19 cellular contexts compared by ENCODE assay signal in genomic region chr7:721619-722248, GRCh38. TPM values are rescaled to one million over a fixed set of nuclear protein-coding genes. Genes with fewer than 3 reads are reported as not detected.
A peak's percentile ranks its signal among the peaks of the same experiment; 100 is the strongest.
DNase-seq lines count a peak whose midpoint lies in the region; ATAC-seq and TF ChIP-seq lines count a peak whose summit lies in the region.
"Had no signal": no experiment of that assay in that cellular context is flagged by ENCODE, and none has a peak within 500 bp of the region (broad histone marks: within the 10 kb centered on the region; RNA-seq: fewer than 3 reads in every experiment).

No MANE protein-coding gene starts in this region.

- H3K27me3 ChIP-seq in Karpas-422 (ENCODE audit: low read length), result no peaks in the 10 kb centered on the region
- H3K27me3 ChIP-seq in Panc1 (ENCODE audit: control insufficient read depth, insufficient read depth, low read length), result no peaks in the 10 kb centered on the region
- H3K27me3 ChIP-seq: MG63, Peyer's patch had no signal

- H3K9me3 ChIP-seq in Karpas-422 (ENCODE audit: low read length) (peaks cover 10% of the 10 kb centered on the region), Panc1 (ENCODE audit: control insufficient read depth, insufficient read depth, low read depth, low read length) (peaks cover 8% of the 10 kb centered on the region; the same call in 1 of the 2 replicates)
- H3K9me3 ChIP-seq: Peyer's patch, SK-N-SH had no signal

- H3K9ac ChIP-seq in Karpas-422 (ENCODE audit: low read length), result no peak overlapping the region
- H3K9ac ChIP-seq: SK-N-SH had no signal

- CTCF ChIA-PET in Panc1 (lab: Charles Lee), result no interaction called here

- H2AFZ ChIP-seq in Karpas-422 (ENCODE audit: low read length), result no peak overlapping the region

- peaks cover 62% of the 10 kb centered on the region for H3K79me2 ChIP-seq in Karpas-422 (ENCODE audit: low read length)

- no peak for ATAC-seq in Panc1

- H3K4me1 ChIP-seq in Karpas-422 (ENCODE audit: low read length) (peaks cover 13% of the 10 kb centered on the region), Panc1 (ENCODE audit: control insufficient read depth, insufficient read depth, low read length) (peaks cover 4% of the 10 kb centered on the region; the same call in 1 of the 2 replicates)

- TF ChIP-seq CTCF in Panc1 (IDR thresholded peaks at IDR 0.05) (no peak), fibroblast of pulmonary artery (IDR thresholded peaks at IDR 0.05; ENCODE audit: low read length, missing control alignments) (no peak)

- BruUV-seq in Panc1 (replicated peaks; lab: Mats Ljungman, UMichigan), result TSS peak; percentile 52

- POLR2A ChIA-PET in Panc1 (lab: Charles Lee), result no interaction called here

- peaks cover 36% of the 10 kb centered on the region for H3K36me3 ChIP-seq in Karpas-422 (ENCODE audit: insufficient read depth, low read length)
- no peaks in the 10 kb centered on the region for H3K36me3 ChIP-seq in Panc1 (ENCODE audit: control insufficient read depth, insufficient read depth, low read length)
- H3K36me3 ChIP-seq: Peyer's patch had no signal

- H3K9me2 ChIP-seq in Karpas-422 (replicated peaks; ENCODE audit: insufficient read depth, low read length), result no peaks in the 10 kb centered on the region
- H3K9me2 ChIP-seq: SK-N-SH had no signal

- DNase-seq in GF-D8 (lab: John Stamatoyannopoulos, UW), result peak; percentile 44
- DNase-seq in Karpas-422, result peak; percentile 58
- DNase-seq in Panc1 (ENCODE audit: low read depth, low spot score), result no peak
- DNase-seq in fibroblast of pulmonary artery (ENCODE audit: low read depth), result peak; percentile 42
- no peak for DNase-seq in activated T-cell treated with anti-CD3 and anti-CD28 coated beads for 4 hours
- DNase-seq in activated T-cell treated with anti-CD3 and anti-CD28 coated beads, Interleukin-2, amount 50 U/mL, for 48 hours, result no peak
- no peak for DNase-seq in activated gamma-delta T cell (lab: John Stamatoyannopoulos, UW)
- DNase-seq: CD8-positive, alpha-beta memory T cell; DMS79; H9; KG1; MG63; NCI-H1417; NCI-H1930; NCI-H2171 treated with DMSO at 0.1 percent for 48 hours; NCI-H748 treated with DMSO at 0.1 percent for 48 hours; Peyer's patch; SHP77; SK-N-SH had no signal

- H3K27ac ChIP-seq in Karpas-422 (ENCODE audit: low read length), result no peak overlapping the region
- H3K27ac ChIP-seq in Panc1 (ENCODE audit: low read length), result no peak overlapping the region
- H3K27ac ChIP-seq: Peyer's patch had no signal

- no peaks in the 10 kb centered on the region for H4K20me1 ChIP-seq in Karpas-422 (ENCODE audit: insufficient read depth, low read depth, low read length)

- no peak overlapping the region for H3K4me2 ChIP-seq in Karpas-422 (ENCODE audit: low read depth, low read length, poor library complexity, severe bottlenecking)
- H3K4me2 ChIP-seq: SK-N-SH had no signal

- in situ Hi-C loops in Panc1 (cut with HindIII; ENCODE audit: low pct_unique_long_range_greater_than_20kb, low sequenced_read_pairs), result no loop called here

- intact Hi-C loops in Panc1 (cut with micrococcal nuclease; ENCODE audit: unreplicated experiment), result no loop called here

- H3K4me3 ChIP-seq in Karpas-422 (ENCODE audit: low read length) (no peak overlapping the region), Panc1 (ENCODE audit: low read depth in 2 of 2, low read length in 2 of 2) (no peak overlapping the region), fibroblast of pulmonary artery (replicated peaks; ENCODE audit: low read depth, low read length) (no peak overlapping the region)
- H3K4me3 ChIP-seq: MG63, Peyer's patch had no signal

RNA-seq across cellular contexts. Expression of gene DNAAF5, which starts 4.8 kb away (rescaled TPM):
- total RNA-seq in Karpas-422 (2014; rRNA removed; shearing (Covaris generic); ENCODE audit: low replicate concordance), result 21.0 and 22.6 TPM in 2 replicates
- 79.5 TPM for total RNA-seq in Panc1 (2021; ENCODE audit: unreplicated experiment)
- polyA plus RNA-seq in Panc1 (2012; ENCODE audit: insufficient read length), result 107 TPM

RNA-seq across cellular contexts. Expression of gene PRKAR1B, which starts 5.3 kb away (rescaled TPM):
- 9.6 and 20.0 TPM in 2 replicates for total RNA-seq in Karpas-422 (2014; rRNA removed; shearing (Covaris generic); ENCODE audit: low replicate concordance)
- total RNA-seq in Panc1 (2021; ENCODE audit: unreplicated experiment), result 62.0 TPM
- 96.6 TPM for polyA plus RNA-seq in Panc1 (2012; ENCODE audit: insufficient read length)

Comparison
In these comparisons a context has a peak if more than half of its experiments do, and no peak if none do; other contexts are left out.
1. DNase-seq: peak in GF-D8 (single experiment), Karpas-422 (single experiment) and fibroblast of pulmonary artery (single experiment); none in Panc1 (single experiment), activated T-cell treated with anti-CD3 and anti-CD28 coated beads for 4 hours (single experiment), activated T-cell treated with anti-CD3 and anti-CD28 coated beads, Interleukin-2, amount 50 U/mL, for 48 hours (0 of 2) and activated gamma-delta T cell (single experiment).